26 cellular contexts compared by ENCODE assay signal in genomic region chr3:110886514-110886913, GRCh38.
"Had no signal": no experiment of that assay in that cellular context is flagged by ENCODE, and none has a peak within 500 bp of the region (broad histone marks: within the 10 kb centered on the region; RNA-seq: fewer than 3 reads in every experiment).

No MANE protein-coding gene starts in this region.

- H3K36me3 Mint-ChIP-seq: activated CD8-positive, alpha-beta memory T cell treated with anti-CD3 and anti-CD28 coated beads, Interleukin-2, amount 10 ng/mL, durations not matched to agents 7 days and 5 days; activated naive CD4-positive, alpha-beta T cell treated with anti-CD3 and anti-CD28 coated beads, Interleukin-2, amount 50 U/mL, for 72 hours; stimulated activated memory B cell treated with anti-CD40 and anti-IgM and Interleukin-4, amounts not matched to agents 10 μg/mL and 1 μg/mL and 100 μg/mL, for 72 hours had no signal

- H3K9me3 ChIP-seq: esophagus squamous epithelium, left ventricle myocardium inferior, thyroid gland, upper lobe of left lung had no signal

- H3K27me3 ChIP-seq: esophagus squamous epithelium, thyroid gland, upper lobe of left lung had no signal

- H3K27me3 Mint-ChIP-seq: activated CD4-positive, alpha-beta T cell treated with anti-CD3 and anti-CD28 coated beads, Interleukin-2, amount 10 ng/mL, durations not matched to agents 24 days and 14 days; activated CD8-positive, alpha-beta memory T cell treated with anti-CD3 and anti-CD28 coated beads, Interleukin-2, amount 10 ng/mL, durations not matched to agents 7 days and 5 days; central memory CD8-positive, alpha-beta T cell; dendritic cell treated with granulocyte-macrophage colony-stimulating factor and Interleukin-4, amounts not matched to agents 40 ng/mL and 50 ng/mL, for 4 days; stimulated activated memory B cell treated with anti-CD40 and anti-IgM and Interleukin-4, amounts not matched to agents 10 μg/mL and 1 μg/mL and 100 μg/mL, for 72 hours; stimulated activated naive CD8-positive, alpha-beta T cell treated with anti-CD3 and anti-CD28 coated beads, Interleukin-15, amount 100 ng/mL, for 72 hours had no signal

- H3K9me3 Mint-ChIP-seq: activated CD4-positive, alpha-beta T cell treated with anti-CD3 and anti-CD28 coated beads, Interleukin-2, amount 10 ng/mL, durations not matched to agents 24 days and 14 days; activated naive CD4-positive, alpha-beta T cell treated with anti-CD3 and anti-CD28 coated beads, Interleukin-2, amount 50 U/mL, for 72 hours; central memory CD8-positive, alpha-beta T cell; stimulated activated memory B cell treated with anti-CD40 and anti-IgM and Interleukin-4, amounts not matched to agents 10 μg/mL and 1 μg/mL and 100 μg/mL, for 72 hours; stimulated activated naive CD8-positive, alpha-beta T cell treated with anti-CD3 and anti-CD28 coated beads, Interleukin-15, amount 100 ng/mL, for 72 hours had no signal

- H3K4me1 Mint-ChIP-seq: activated CD4-positive, alpha-beta T cell treated with anti-CD3 and anti-CD28 coated beads, Interleukin-2, amount 10 ng/mL, durations not matched to agents 24 days and 14 days; activated CD8-positive, alpha-beta memory T cell treated with anti-CD3 and anti-CD28 coated beads, Interleukin-2, amount 10 ng/mL, durations not matched to agents 7 days and 5 days; central memory CD8-positive, alpha-beta T cell; stimulated activated memory B cell treated with anti-CD40 and anti-IgM and Interleukin-4, amounts not matched to agents 10 μg/mL and 1 μg/mL and 100 μg/mL, for 72 hours; stimulated activated naive CD8-positive, alpha-beta T cell treated with anti-CD3 and anti-CD28 coated beads, Interleukin-15, amount 100 ng/mL, for 72 hours; T-helper 17 cell had no signal

- H3K4me1 ChIP-seq: left ventricle myocardium inferior, thyroid gland, upper lobe of left lung had no signal

- DNase-seq: activated CD4-positive, alpha-beta T cell treated with anti-CD3 and anti-CD28 coated beads, Interleukin-2, amount 10 ng/mL, durations not matched to agents 24 days and 14 days; activated CD4-positive, CD25-positive, alpha-beta regulatory T cell treated with anti-CD3 and anti-CD28 coated beads, Interleukin-2, amount 50 U/mL, for 72 hours; activated CD8-positive, alpha-beta memory T cell treated with anti-CD3 and anti-CD28 coated beads, Interleukin-2, amount 10 ng/mL, durations not matched to agents 7 days and 5 days; activated CD8-positive, alpha-beta T cell treated with anti-CD3 and anti-CD28 coated beads, Interleukin-2, amount 10 ng/mL, durations not matched to agents 7 days and 5 days; activated naive CD4-positive, alpha-beta T cell; activated T-cell treated with anti-CD3 and anti-CD28 coated beads, Interleukin-2, amount 50 U/mL, for 48 hours; effector CD4-positive, alpha-beta T cell; esophagus squamous epithelium; kidney glomerular epithelial cell; left ventricle myocardium inferior; posterior cingulate gyrus; stimulated activated CD4-positive, alpha-beta T cell treated with anti-CD3 and anti-CD28 coated beads, Interleukin-4, amount 100 ng/mL, for 4 hours; stimulated activated CD8-positive, alpha-beta memory T cell treated with anti-CD3 and anti-CD28 coated beads, Interleukin-4, amount 100 ng/mL, for 48 hours; stimulated activated naive CD8-positive, alpha-beta T cell treated with anti-CD3 and anti-CD28 coated beads, Interleukin-15, amount 100 ng/mL, for 72 hours; T-helper 17 cell; T1000; thyroid gland; upper lobe of left lung; WERI-Rb-1 had no signal

- H3K4me3 ChIP-seq: esophagus squamous epithelium, left ventricle myocardium inferior, lung, skin epidermis, thyroid gland, upper lobe of left lung had no signal

- ATAC-seq: activated CD8-positive, alpha-beta memory T cell treated with anti-CD3 and anti-CD28 coated beads, Interleukin-2, amount 10 ng/mL, durations not matched to agents 7 days and 5 days; activated CD8-positive, alpha-beta T cell treated with anti-CD3 and anti-CD28 coated beads, Interleukin-2, amount 10 ng/mL, durations not matched to agents 7 days and 5 days; activated naive CD4-positive, alpha-beta T cell treated with anti-CD3 and anti-CD28 coated beads, Interleukin-2, amount 50 U/mL, for 72 hours; sciatic nerve; stimulated activated memory B cell treated with anti-CD40 and anti-IgM and Interleukin-4, amounts not matched to agents 10 μg/mL and 1 μg/mL and 100 μg/mL, for 72 hours; stimulated activated naive CD8-positive, alpha-beta T cell treated with anti-CD3 and anti-CD28 coated beads, Interleukin-15, amount 100 ng/mL, for 72 hours; T-helper 17 cell had no signal

- H3K36me3 ChIP-seq: esophagus squamous epithelium, left ventricle myocardium inferior, thyroid gland, upper lobe of left lung, WERI-Rb-1 had no signal

- H3K4me3 Mint-ChIP-seq: activated CD4-positive, alpha-beta T cell treated with anti-CD3 and anti-CD28 coated beads, Interleukin-2, amount 10 ng/mL, durations not matched to agents 24 days and 14 days; activated CD8-positive, alpha-beta memory T cell treated with anti-CD3 and anti-CD28 coated beads, Interleukin-2, amount 10 ng/mL, durations not matched to agents 7 days and 5 days; activated CD8-positive, alpha-beta T cell treated with anti-CD3 and anti-CD28 coated beads, Interleukin-2, amount 10 ng/mL, durations not matched to agents 7 days and 5 days; central memory CD8-positive, alpha-beta T cell; dendritic cell treated with granulocyte-macrophage colony-stimulating factor and Interleukin-4, amounts not matched to agents 40 ng/mL and 50 ng/mL, for 4 days; stimulated activated memory B cell treated with anti-CD40 and anti-IgM and Interleukin-4, amounts not matched to agents 10 μg/mL and 1 μg/mL and 100 μg/mL, for 72 hours; stimulated activated naive CD8-positive, alpha-beta T cell treated with anti-CD3 and anti-CD28 coated beads, Interleukin-15, amount 100 ng/mL, for 72 hours; T-helper 17 cell had no signal

- H3K27ac Mint-ChIP-seq: activated CD4-positive, alpha-beta T cell treated with anti-CD3 and anti-CD28 coated beads, Interleukin-2, amount 10 ng/mL, durations not matched to agents 24 days and 14 days; activated CD8-positive, alpha-beta memory T cell treated with anti-CD3 and anti-CD28 coated beads, Interleukin-2, amount 10 ng/mL, durations not matched to agents 7 days and 5 days; activated CD8-positive, alpha-beta T cell treated with anti-CD3 and anti-CD28 coated beads, Interleukin-2, amount 10 ng/mL, durations not matched to agents 7 days and 5 days; activated naive CD4-positive, alpha-beta T cell treated with anti-CD3 and anti-CD28 coated beads, Interleukin-2, amount 50 U/mL, for 72 hours; dendritic cell treated with granulocyte-macrophage colony-stimulating factor and Interleukin-4, amounts not matched to agents 40 ng/mL and 50 ng/mL, for 4 days; stimulated activated memory B cell treated with anti-CD40 and anti-IgM and Interleukin-4, amounts not matched to agents 10 μg/mL and 1 μg/mL and 100 μg/mL, for 72 hours; T-helper 17 cell had no signal
